In genomic region chr18:24075731-24076130, GRCh38 we compare ENCODE assay signal across 12 cellular contexts.
DNase-seq lines count a peak whose midpoint lies in the region; ATAC-seq and TF ChIP-seq lines count a peak whose summit lies in the region.
"Had no signal": no experiment of that assay in that cellular context is flagged by ENCODE, and none has a peak within 500 bp of the region (broad histone marks: within the 10 kb centered on the region; RNA-seq: fewer than 3 reads in every experiment).

No MANE protein-coding gene starts in this region.

- WGBS in SK-N-SH (ENCODE audit: low lambda C conversion rate): 74% methylated on average over 3 of the region's 3 CpGs

- CTCF ChIA-PET in SK-N-SH (lab: Yijun Ruan, JAX): interaction anchor here (1.0 kb wide), 1 partner anchor 10 kb away, joined by 3 read pairs; no protein-coding TSS in a partner anchor

- H3K79me2 ChIP-seq in SK-N-SH (ENCODE audit: insufficient read depth): no peaks in the 10 kb centered on the region

- H3K9ac ChIP-seq in SK-N-SH: no peak overlapping the region

- no peak for TF ChIP-seq RAD21 in SK-N-SH (IDR thresholded peaks at IDR 0.05; ENCODE audit: low read length)

- peaks cover 6% of the 10 kb centered on the region for H3K27me3 Mint-ChIP-seq in glutamatergic neuron (ENCODE audit: unreplicated experiment)

- H3K9me3 ChIP-seq in right atrium auricular region (no peaks in the 10 kb centered on the region), SK-N-SH (no peaks in the 10 kb centered on the region), vagina (no peaks in the 10 kb centered on the region)
- H3K9me3 ChIP-seq: lower lobe of right lung had no signal

- H3K27ac ChIP-seq in right atrium auricular region (peak overlapping the region; percentile 64 to 78), SK-N-SH (ENCODE audit: low read depth in 2 of 2, low read length in 1 of 2) (peak overlapping the region; percentile 18 to 74; a peak in 2 of 4 replicates), vagina (peak overlapping the region; percentile 66)
- H3K27ac ChIP-seq: cardiac muscle cell, lower lobe of right lung had no signal

- H3K4me1 ChIP-seq in right atrium auricular region (peaks cover 0 to 18% of the 10 kb centered on the region in 2 donors), SK-N-SH (ENCODE audit: control insufficient read depth in 1 of 2, insufficient read depth in 2 of 2, low read depth in 1 of 2, low read length in 1 of 2) (peaks cover 6 to 8% of the 10 kb centered on the region in 2 experiments; a peak in 1 of 4 replicates), vagina (peaks cover 11% of the 10 kb centered on the region)

- H4K20me1 ChIP-seq in SK-N-SH (ENCODE audit: insufficient read depth): peaks cover 4% of the 10 kb centered on the region; the same call in 1 of the 2 replicates

- peaks cover 11% of the 10 kb centered on the region for H3K9me3 Mint-ChIP-seq in glutamatergic neuron (ENCODE audit: unreplicated experiment)
- H3K9me3 Mint-ChIP-seq: H9 had no signal

- no peaks in the 10 kb centered on the region for H3K36me3 ChIP-seq in right atrium auricular region
- peaks cover 8% of the 10 kb centered on the region in 2 experiments for H3K36me3 ChIP-seq in SK-N-SH (replicated peaks in 1 of 2; ENCODE audit: control insufficient read depth in 1 of 2, insufficient read depth in 2 of 2, low read length in 1 of 2)
- H3K36me3 ChIP-seq in vagina: no peaks in the 10 kb centered on the region
- peaks cover 5% of the 10 kb centered on the region for H3K36me3 ChIP-seq in H7 (replicated peaks; ENCODE audit: control insufficient read depth, insufficient read depth, low read length)
- H3K36me3 ChIP-seq: cardiac muscle cell, lower lobe of right lung had no signal

- H3K4me3 ChIP-seq in right atrium auricular region: no peak overlapping the region
- H3K4me3 ChIP-seq in SK-N-SH (ENCODE audit: low read depth in 2 of 2, low read length in 1 of 2): no peak overlapping the region; a peak in 1 of 4 replicates
- H3K4me3 ChIP-seq in vagina: no peak overlapping the region
- H3K4me3 ChIP-seq in H7 (ENCODE audit: insufficient read depth, low read depth, low read length): no peak overlapping the region
- H3K4me3 ChIP-seq: cardiac muscle cell, lower lobe of right lung had no signal

- intact Hi-C loops in Right ventricle myocardium superior (cut with DNase I): no loop called here
- intact Hi-C loops in vagina (cut with DNase I): loop anchor here (10.0 kb wide), 1 partner anchor 61 kb away; the partner anchor contains the start of gene TTC39C

- H3F3A ChIP-seq in SK-N-SH (replicated peaks; ENCODE audit: insufficient read depth): peaks cover 10% of the 10 kb centered on the region

- peak overlapping the region; percentile 96 for H3K27ac Mint-ChIP-seq in glutamatergic neuron (ENCODE audit: unreplicated experiment)

- H3K27me3 ChIP-seq in right atrium auricular region: no peaks in the 10 kb centered on the region
- no peaks in the 10 kb centered on the region for H3K27me3 ChIP-seq in SK-N-SH (ENCODE audit: insufficient read depth)
- H3K27me3 ChIP-seq in vagina: no peaks in the 10 kb centered on the region
- no peaks in the 10 kb centered on the region for H3K27me3 ChIP-seq in H7 (ENCODE audit: control insufficient read depth, insufficient read depth, low read length)
- H3K27me3 ChIP-seq: cardiac muscle cell had no signal

- peak overlapping the region; percentile 21 for H3K4me3 Mint-ChIP-seq in glutamatergic neuron (ENCODE audit: unreplicated experiment)
- H3K4me3 Mint-ChIP-seq: H9 had no signal

- POLR2A ChIA-PET in SK-N-SH (lab: Yijun Ruan, JAX): no interaction called here

- TF ChIP-seq EP300 in SK-N-SH (IDR thresholded peaks at IDR 0.05; ENCODE audit: borderline replicate concordance in 1 of 2, low read depth in 1 of 2, low read length in 1 of 2): no peak

- H3K4me2 ChIP-seq in SK-N-SH: peak overlapping the region; percentile 59

- H3K9me2 ChIP-seq in SK-N-SH: no peaks in the 10 kb centered on the region

- peaks cover 28% of the 10 kb centered on the region for H3K4me1 Mint-ChIP-seq in glutamatergic neuron (ENCODE audit: low read depth, unreplicated experiment)

- no peak for TF ChIP-seq CTCF in right atrium auricular region (IDR thresholded peaks at IDR 0.05)
- TF ChIP-seq CTCF in SK-N-SH (IDR thresholded peaks at IDR 0.05): no peak
- TF ChIP-seq CTCF in glutamatergic neuron (IDR thresholded peaks at IDR 0.05; ENCODE audit: partially characterized antibody, unreplicated experiment): no peak
- no peak for TF ChIP-seq CTCF in vagina (IDR thresholded peaks at IDR 0.05)

- DNase-seq in right atrium auricular region (ENCODE audit: low spot score) (no peak), Right ventricle myocardium superior (no peak), SK-N-SH (no peak), glutamatergic neuron (no peak), vagina (ENCODE audit: extremely low spot score in 2 of 2) (no peak), H7 (no peak), SIG-M5 (lab: John Stamatoyannopoulos, UW) (no peak), putamen (ENCODE audit: low spot score) (no peak)
- DNase-seq: NCI-H1417 treated with DMSO at 0.1 percent for 48 hours had no signal

- no peak for ATAC-seq in Right ventricle myocardium superior (ENCODE audit: poor library complexity)

- H3K36me3 Mint-ChIP-seq in glutamatergic neuron (ENCODE audit: unreplicated experiment): peaks cover 6% of the 10 kb centered on the region

- TF ChIP-seq POLR2A in vagina (IDR thresholded peaks at IDR 0.05): no peak

- no peak overlapping the region for H2AFZ ChIP-seq in SK-N-SH (ENCODE audit: low read depth)

TF ChIP-seq in SK-N-SH, 30 proteins besides CTCF, POLR2A, EP300 and RAD21:
- no peak for TF ChIP-seq TEAD4 (IDR thresholded peaks at IDR 0.05; ENCODE audit: borderline replicate concordance, insufficient read depth)
- no peak for TF ChIP-seq JUND (IDR thresholded peaks at IDR 0.05)
- TF ChIP-seq RFX5 (IDR thresholded peaks at IDR 0.05; ENCODE audit: low read length): no peak
- no peak for TF ChIP-seq YY1 (IDR thresholded peaks at IDR 0.05; ENCODE audit: low read depth)
- no peak for TF ChIP-seq RCOR1 (IDR thresholded peaks at IDR 0.05; ENCODE audit: low read length)
- no peak for TF ChIP-seq NRF1 (IDR thresholded peaks at IDR 0.05; ENCODE audit: low read depth, low read length)
